Comparison of ENCODE assay signal across 21 cellular contexts in genomic region chr6:21712213-21712612, GRCh38.
"Had no signal": no experiment of that assay in that cellular context is flagged by ENCODE, and none has a peak within 500 bp of the region (broad histone marks: within the 10 kb centered on the region; RNA-seq: fewer than 3 reads in every experiment).

No MANE protein-coding gene starts in this region.

- H3K9me3 Mint-ChIP-seq: effector memory CD8-positive, alpha-beta T cell; naive thymus-derived CD8-positive, alpha-beta T cell; stimulated activated effector memory CD8-positive, alpha-beta T cell treated with anti-CD3 and anti-CD28 coated beads, Interleukin-12 subunit alpha, Interleukin-12 subunit beta, amount 100 ng/mL, for 72 hours had no signal

- H3K9me3 ChIP-seq: gastrocnemius medialis, left lung, ovary, psoas muscle, sigmoid colon, stomach, thyroid gland had no signal

- ATAC-seq: effector memory CD8-positive, alpha-beta T cell; gastrocnemius medialis; left lung; naive thymus-derived CD8-positive, alpha-beta T cell; psoas muscle; right cardiac atrium; stimulated activated effector memory CD8-positive, alpha-beta T cell treated with anti-CD3 and anti-CD28 coated beads, Interleukin-12 subunit alpha, Interleukin-12 subunit beta, amount 100 ng/mL, for 72 hours had no signal

- H3K27ac Mint-ChIP-seq: effector memory CD8-positive, alpha-beta T cell; naive thymus-derived CD8-positive, alpha-beta T cell; stimulated activated effector memory CD8-positive, alpha-beta T cell treated with anti-CD3 and anti-CD28 coated beads, Interleukin-12 subunit alpha, Interleukin-12 subunit beta, amount 100 ng/mL, for 72 hours; type B pancreatic cell had no signal

- H3K4me3 ChIP-seq: coronary artery, gastrocnemius medialis, left lung, ovary, psoas muscle, sigmoid colon, stomach, thyroid gland had no signal

- H3K27me3 Mint-ChIP-seq: effector memory CD8-positive, alpha-beta T cell; type B pancreatic cell had no signal

- H3K36me3 Mint-ChIP-seq: stimulated activated effector memory CD8-positive, alpha-beta T cell treated with anti-CD3 and anti-CD28 coated beads, Interleukin-12 subunit alpha, Interleukin-12 subunit beta, amount 100 ng/mL, for 72 hours had no signal

- H3K4me3 Mint-ChIP-seq: effector memory CD8-positive, alpha-beta T cell; naive thymus-derived CD8-positive, alpha-beta T cell; stimulated activated effector memory CD8-positive, alpha-beta T cell treated with anti-CD3 and anti-CD28 coated beads, Interleukin-12 subunit alpha, Interleukin-12 subunit beta, amount 100 ng/mL, for 72 hours; type B pancreatic cell had no signal

- H3K27me3 ChIP-seq: gastrocnemius medialis, left lung, ovary, sigmoid colon, stomach, thyroid gland had no signal

- DNase-seq: dermis blood vessel endothelial cell; effector memory CD8-positive, alpha-beta T cell; foreskin fibroblast; gastrocnemius medialis; kidney; left lung; naive thymus-derived CD8-positive, alpha-beta T cell; occipital lobe; ovary; posterior cingulate gyrus; psoas muscle; right cardiac atrium; sigmoid colon; stimulated activated CD4-positive, alpha-beta T cell treated with anti-CD3 and anti-CD28 coated beads, Interleukin-2, amount 100 ng/mL, for 24 hours; stimulated activated CD4-positive, alpha-beta T cell treated with anti-CD3 and anti-CD28 coated beads, Interleukin-4, amount 100 ng/mL, for 24 hours; stimulated activated naive CD4-positive, alpha-beta T cell treated with Interleukin-2 at 50 U/mL for 16 hours; stomach; thyroid gland had no signal

- H3K4me1 Mint-ChIP-seq: naive thymus-derived CD8-positive, alpha-beta T cell; stimulated activated effector memory CD8-positive, alpha-beta T cell treated with anti-CD3 and anti-CD28 coated beads, Interleukin-12 subunit alpha, Interleukin-12 subunit beta, amount 100 ng/mL, for 72 hours had no signal

- H3K36me3 ChIP-seq: gastrocnemius medialis, left lung, ovary, sigmoid colon, stomach, thyroid gland had no signal

- H3K4me1 ChIP-seq: stomach, thyroid gland had no signal

- H3K27ac ChIP-seq: coronary artery, gastrocnemius medialis, left lung, ovary, psoas muscle, sigmoid colon, stomach, thyroid gland had no signal
